16 cellular contexts compared by ENCODE assay signal in the genomic region with DNA sequence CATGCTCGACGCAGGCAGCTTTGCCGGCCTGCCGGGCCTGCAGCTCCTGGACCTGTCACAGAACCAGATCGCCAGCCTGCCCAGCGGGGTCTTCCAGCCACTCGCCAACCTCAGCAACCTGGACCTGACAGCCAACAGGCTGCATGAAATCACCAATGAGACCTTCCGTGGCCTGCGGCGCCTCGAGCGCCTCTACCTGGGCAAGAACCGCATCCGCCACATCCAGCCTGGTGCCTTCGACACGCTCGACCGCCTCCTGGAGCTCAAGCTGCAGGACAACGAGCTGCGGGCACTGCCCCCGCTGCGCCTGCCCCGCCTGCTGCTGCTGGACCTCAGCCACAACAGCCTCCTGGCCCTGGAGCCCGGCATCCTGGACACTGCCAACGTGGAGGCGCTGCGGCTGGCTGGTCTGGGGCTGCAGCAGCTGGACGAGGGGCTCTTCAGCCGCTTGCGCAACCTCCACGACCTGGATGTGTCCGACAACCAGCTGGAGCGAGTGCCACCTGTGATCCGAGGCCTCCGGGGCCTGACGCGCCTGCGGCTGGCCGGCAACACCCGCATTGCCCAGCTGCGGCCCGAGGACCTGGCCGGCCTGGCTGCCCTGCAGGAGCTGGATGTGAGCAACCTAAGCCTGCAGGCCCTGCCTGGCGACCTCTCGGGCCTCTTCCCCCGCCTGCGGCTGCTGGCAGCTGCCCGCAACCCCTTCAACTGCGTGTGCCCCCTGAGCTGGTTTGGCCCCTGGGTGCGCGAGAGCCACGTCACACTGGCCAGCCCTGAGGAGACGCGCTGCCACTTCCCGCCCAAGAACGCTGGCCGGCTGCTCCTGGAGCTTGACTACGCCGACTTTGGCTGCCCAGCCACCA. TPM values are rescaled to one million over a fixed set of nuclear protein-coding genes. Genes with fewer than 3 reads are reported as not detected.
DNase-seq lines count a peak whose midpoint lies in the region; ATAC-seq and TF ChIP-seq lines count a peak whose summit lies in the region.
"Had no signal": no experiment of that assay in that cellular context is flagged by ENCODE, and none has a peak within 500 bp of the region (broad histone marks: within the 10 kb centered on the region; RNA-seq: fewer than 3 reads in every experiment).

No MANE protein-coding gene starts in this region.

- H3K27ac ChIP-seq in ascending aorta = peak overlapping the region; percentile 94 to 99

- peak overlapping the region in 1 of 2 donors; percentile 33 for H3K4me3 ChIP-seq in ascending aorta

- no peaks in the 10 kb centered on the region for H3K9me3 ChIP-seq in ascending aorta

- peak in 1 of 3 experiments; percentile 14 for TF ChIP-seq CTCF in ascending aorta (IDR thresholded peaks at IDR 0.05)

- ATAC-seq in HG03135 (IDR thresholded peaks at IDR 0.05; ENCODE audit: unreplicated experiment) = no peak
- ATAC-seq: activated CD4-positive, alpha-beta T cell treated with anti-CD3 and anti-CD28 coated beads for 36 hours; naive thymus-derived CD8-positive, alpha-beta T cell had no signal

- H3K36me3 ChIP-seq in ascending aorta = peaks cover 35 to 47% of the 10 kb centered on the region in 2 donors

- DNase-seq in G401 (ENCODE audit: low spot score) (peak; percentile 80), ascending aorta (ENCODE audit: low spot score in 2 of 2) (peak in 1 of 2 donors; percentile 76), islet precursor cell (peak; percentile 55), renal cortical epithelial cell (ENCODE audit: low read depth) (peak; percentile 61), DMS79 treated with DMSO at 0.1 percent for 48 hours (lab: John Stamatoyannopoulos, UW) (no peak), DMS153 (lab: John Stamatoyannopoulos, UW) (no peak), NCI-H510A treated with DMSO at 0.1 percent for 48 hours (lab: John Stamatoyannopoulos, UW) (no peak)
- DNase-seq: activated CD4-positive, alpha-beta T cell treated with anti-CD3 and anti-CD28 coated beads for 36 hours; activated effector memory CD4-positive, alpha-beta T cell treated with anti-CD3 and anti-CD28 coated beads, Interleukin-2, amount 50 U/mL, for 16 hours; EL; Karpas-422; naive thymus-derived CD8-positive, alpha-beta T cell; NCI-H2029; RPMI8226; SW 1271 had no signal

- intact Hi-C loops in ascending aorta (cut with DNase I) = no loop called here

- H3K27me3 ChIP-seq in ascending aorta = no peaks in the 10 kb centered on the region

- in situ Hi-C loops in G401 (cut with HindIII; ENCODE audit: low sequenced_read_pairs) = no loop called here

- peaks cover 69 to 89% of the 10 kb centered on the region in 2 donors for H3K4me1 ChIP-seq in ascending aorta

RNA-seq across cellular contexts. Expression of gene VASN, which starts 9.7 kb away (rescaled TPM):
- 9.9 and 14.4 TPM in 2 replicates for total RNA-seq in G401 (2014; rRNA removed; shearing (Covaris generic))
- total RNA-seq in ascending aorta (218 TPM), renal cortical epithelial cell (10.6 and 47.0 TPM in 2 replicates)
- total RNA-seq: activated CD4-positive, alpha-beta T cell treated with anti-CD3 and anti-CD28 coated beads for 36 hours had no signal

RNA-seq across cellular contexts. Expression of gene PAM16, which starts 30.2 kb away (rescaled TPM):
- total RNA-seq in G401 (2014; rRNA removed; shearing (Covaris generic)) = 68.3 and 83.9 TPM in 2 replicates
- 26.6 TPM for total RNA-seq in ascending aorta
- total RNA-seq in renal cortical epithelial cell = 9.1 and 37.0 TPM in 2 replicates

RNA-seq across cellular contexts. Expression of gene CORO7, which starts 35.1 kb away (rescaled TPM):
- total RNA-seq in G401 (2014; rRNA removed; shearing (Covaris generic)) = 34.2 and 39.5 TPM in 2 replicates
- total RNA-seq in ascending aorta (41.9 TPM), renal cortical epithelial cell (25.1 and 35.4 TPM in 2 replicates)

RNA-seq across cellular contexts. Expression of gene DNAJA3, which starts 44.4 kb away (rescaled TPM):
- total RNA-seq in G401 (2014; rRNA removed; shearing (Covaris generic)) = 79.4 and 89.7 TPM in 2 replicates
- 40.7 TPM for total RNA-seq in ascending aorta
- total RNA-seq in renal cortical epithelial cell = 52.4 and 62.3 TPM in 2 replicates

Comparison
In these comparisons a context has a peak if more than half of its experiments do, and no peak if none do; other contexts are left out.
1. DNase-seq: peak in G401 (single experiment), islet precursor cell (single experiment) and renal cortical epithelial cell (single experiment); none in DMS79 treated with DMSO at 0.1 percent for 48 hours (single experiment), DMS153 (single experiment) and NCI-H510A treated with DMSO at 0.1 percent for 48 hours (single experiment).